29 cellular contexts compared by ENCODE assay signal in the genomic region with DNA sequence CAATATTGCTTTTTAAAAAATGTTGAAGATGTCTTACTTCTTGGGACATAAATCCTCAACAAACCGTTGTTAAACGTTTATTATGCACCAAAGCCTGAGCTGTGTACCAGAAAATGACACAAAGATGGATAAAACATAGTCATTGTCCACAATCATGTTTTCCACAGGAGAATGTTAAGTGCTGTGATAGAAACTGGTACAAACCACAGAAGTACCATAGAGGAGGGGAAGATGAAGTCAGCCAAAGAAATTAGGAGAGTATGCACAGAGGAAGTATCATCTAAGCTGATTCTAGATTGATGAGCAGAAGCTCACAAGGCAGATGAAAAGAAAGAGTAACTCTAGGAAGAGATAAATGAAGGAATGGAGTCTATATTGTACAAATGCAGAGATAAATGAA.
"Had no signal": no experiment of that assay in that cellular context is flagged by ENCODE, and none has a peak within 500 bp of the region (broad histone marks: within the 10 kb centered on the region; RNA-seq: fewer than 3 reads in every experiment).

No MANE protein-coding gene starts in this region.

- H3K27ac Mint-ChIP-seq: natural killer cell; nephron; neural progenitor cell; progenitor cell of endocrine pancreas; stimulated activated memory B cell treated with anti-CD40 and anti-IgM and Interleukin-4, amounts not matched to agents 10 μg/mL and 1 μg/mL and 100 μg/mL, for 72 hours; stimulated activated naive CD8-positive, alpha-beta T cell treated with anti-CD3 and anti-CD28 coated beads, Interleukin-15, amount 100 ng/mL, for 72 hours had no signal

- H3K27me3 Mint-ChIP-seq: progenitor cell of endocrine pancreas; stimulated activated memory B cell treated with anti-CD40 and anti-IgM and Interleukin-4, amounts not matched to agents 10 μg/mL and 1 μg/mL and 100 μg/mL, for 72 hours; stimulated activated naive CD8-positive, alpha-beta T cell treated with anti-CD3 and anti-CD28 coated beads, Interleukin-15, amount 100 ng/mL, for 72 hours had no signal

- H3K36me3 Mint-ChIP-seq: natural killer cell; neural progenitor cell; stimulated activated memory B cell treated with anti-CD40 and anti-IgM and Interleukin-4, amounts not matched to agents 10 μg/mL and 1 μg/mL and 100 μg/mL, for 72 hours had no signal

- H3K4me2 ChIP-seq: neural progenitor cell had no signal

- DNase-seq: natural killer cell; occipital lobe; ovary; posterior cingulate gyrus; psoas muscle; right cardiac atrium; right lobe of liver; sigmoid colon; small intestine; stimulated activated CD4-positive, alpha-beta T cell treated with anti-CD3 and anti-CD28 coated beads, Interleukin-15, amount 100 ng/mL, for 24 hours; stimulated activated CD4-positive, alpha-beta T cell treated with anti-CD3 and anti-CD28 coated beads, Interleukin-2, amount 100 ng/mL, for 24 hours; stimulated activated CD4-positive, alpha-beta T cell treated with anti-CD3 and anti-CD28 coated beads, Interleukin-2, amount 100 ng/mL, for 48 hours; stimulated activated CD4-positive, alpha-beta T cell treated with anti-CD3 and anti-CD28 coated beads, Interleukin-4, amount 100 ng/mL, for 24 hours; stimulated activated naive CD4-positive, alpha-beta T cell; stimulated activated naive CD8-positive, alpha-beta T cell treated with anti-CD3 and anti-CD28 coated beads, Interleukin-15, amount 100 ng/mL, for 72 hours; stimulated activated naive CD8-positive, alpha-beta T cell treated with anti-CD3 and anti-CD28 coated beads, Interleukin-15, Interleukin-2, amounts not matched to agents 100 U/mL and 50 U/mL, for 24 hours; substantia nigra; testis; trophoblast cell; upper lobe of left lung had no signal

- H3K27me3 ChIP-seq: neural progenitor cell, ovary, right lobe of liver, sigmoid colon, suprapubic skin, testis, tibial nerve, upper lobe of left lung, vagina had no signal

- H3K4me1 ChIP-seq: neural progenitor cell, parathyroid adenoma, psoas muscle, suprapubic skin, testis, vagina had no signal

- H3K4me1 Mint-ChIP-seq: natural killer cell; nephron; neural progenitor cell; stimulated activated memory B cell treated with anti-CD40 and anti-IgM and Interleukin-4, amounts not matched to agents 10 μg/mL and 1 μg/mL and 100 μg/mL, for 72 hours; stimulated activated naive CD8-positive, alpha-beta T cell treated with anti-CD3 and anti-CD28 coated beads, Interleukin-15, amount 100 ng/mL, for 72 hours had no signal

- H3K36me3 ChIP-seq: neural progenitor cell, ovary, right lobe of liver, sigmoid colon, suprapubic skin, tibial nerve, upper lobe of left lung, vagina had no signal

- H3K27ac ChIP-seq: neural progenitor cell, ovary, parathyroid adenoma, psoas muscle, right lobe of liver, sigmoid colon, suprapubic skin, testis, tibial nerve, upper lobe of left lung, vagina had no signal

- FAIRE-seq: urothelium cell line had no signal

- H3K9me3 Mint-ChIP-seq: natural killer cell; nephron; neural progenitor cell; stimulated activated memory B cell treated with anti-CD40 and anti-IgM and Interleukin-4, amounts not matched to agents 10 μg/mL and 1 μg/mL and 100 μg/mL, for 72 hours; stimulated activated naive CD8-positive, alpha-beta T cell treated with anti-CD3 and anti-CD28 coated beads, Interleukin-15, amount 100 ng/mL, for 72 hours had no signal

- H3K79me2 ChIP-seq: parathyroid adenoma had no signal

- H3K9ac ChIP-seq: neural progenitor cell, parathyroid adenoma had no signal

- ATAC-seq: natural killer cell; psoas muscle; right cardiac atrium; right lobe of liver; stimulated activated memory B cell treated with anti-CD40 and anti-IgM and Interleukin-4, amounts not matched to agents 10 μg/mL and 1 μg/mL and 100 μg/mL, for 72 hours; stimulated activated naive CD8-positive, alpha-beta T cell treated with anti-CD3 and anti-CD28 coated beads, Interleukin-15, amount 100 ng/mL, for 72 hours; stimulated activated naive CD8-positive, alpha-beta T cell treated with anti-CD3 and anti-CD28 coated beads, Interleukin-15, Interleukin-2, amounts not matched to agents 100 U/mL and 50 U/mL, for 24 hours had no signal

- H3K9me3 ChIP-seq: ovary, psoas muscle, right lobe of liver, sigmoid colon, suprapubic skin, testis, tibial nerve, upper lobe of left lung, vagina had no signal

- H2AFZ ChIP-seq: neural progenitor cell, parathyroid adenoma had no signal

- H3K4me3 Mint-ChIP-seq: natural killer cell; nephron; neural progenitor cell; stimulated activated memory B cell treated with anti-CD40 and anti-IgM and Interleukin-4, amounts not matched to agents 10 μg/mL and 1 μg/mL and 100 μg/mL, for 72 hours; stimulated activated naive CD8-positive, alpha-beta T cell treated with anti-CD3 and anti-CD28 coated beads, Interleukin-15, amount 100 ng/mL, for 72 hours had no signal

- H3K4me3 ChIP-seq: neural progenitor cell, ovary, psoas muscle, right lobe of liver, sigmoid colon, suprapubic skin, testis, tibial nerve, upper lobe of left lung, vagina had no signal
